In the genomic region with DNA sequence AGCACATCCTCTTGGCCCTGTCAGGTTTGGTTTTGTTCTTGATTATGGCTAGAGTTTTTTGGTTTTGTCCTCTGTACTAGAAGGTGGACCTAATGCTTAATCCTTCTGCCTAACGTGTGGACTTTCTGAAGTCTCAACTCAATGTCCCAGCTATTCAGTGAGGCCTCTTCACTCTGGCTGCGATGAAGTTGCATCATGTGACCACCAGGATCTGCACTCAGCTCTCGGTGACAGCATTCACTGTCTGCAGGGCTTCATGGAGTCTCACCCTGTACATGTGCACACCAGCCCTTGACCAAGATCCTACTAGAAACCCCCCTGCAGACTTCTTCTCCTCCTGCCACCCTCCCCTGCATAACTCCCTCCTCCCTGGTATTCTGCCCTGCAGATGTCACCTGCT, we compare ENCODE assay signal across 3 cellular contexts.
A peak's percentile ranks its signal among the peaks of the same experiment; 100 is the strongest.
TF ChIP-seq lines count a peak whose summit lies in the region.

No MANE protein-coding gene starts in this region.

TF ChIP-seq in HCT116, 20 proteins besides CTCF, POLR2A, EP300 and RAD21:
- TF ChIP-seq SIN3A (IDR thresholded peaks at IDR 0.05; ENCODE audit: low read depth), result no peak
- TF ChIP-seq, protein P1, sequence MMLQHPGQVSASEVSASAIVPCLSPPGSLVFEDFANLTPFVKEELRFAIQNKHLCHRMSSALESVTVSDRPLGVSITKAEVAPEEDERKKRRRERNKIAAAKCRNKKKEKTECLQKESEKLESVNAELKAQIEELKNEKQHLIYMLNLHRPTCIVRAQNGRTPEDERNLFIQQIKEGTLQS (IDR thresholded peaks at IDR 0.05), result no peak
- no peak for TF ChIP-seq CEBPB (IDR thresholded peaks at IDR 0.05; ENCODE audit: low read depth)
- TF ChIP-seq FOSL1 (IDR thresholded peaks at IDR 0.05; ENCODE audit: low read depth), result no peak
- TF ChIP-seq SP1 (IDR thresholded peaks at IDR 0.05; ENCODE audit: low read depth), result no peak
- no peak for TF ChIP-seq EGR1 (IDR thresholded peaks at IDR 0.05; ENCODE audit: low read depth)
- no peak for TF ChIP-seq TCF7L2 (IDR thresholded peaks at IDR 0.05; ENCODE audit: borderline replicate concordance, extremely low read depth, insufficient read depth, insufficient read length)
- TF ChIP-seq YY1 (IDR thresholded peaks at IDR 0.05; ENCODE audit: extremely low read depth, insufficient replicate concordance, low read depth, low read length), result no peak
- no peak for TF ChIP-seq EZH2 (IDR thresholded peaks at IDR 0.05)
- no peak for TF ChIP-seq ZBTB33 (IDR thresholded peaks at IDR 0.05; ENCODE audit: extremely low read depth, insufficient replicate concordance, low read length)
- TF ChIP-seq MAX (IDR thresholded peaks at IDR 0.05), result no peak
- TF ChIP-seq JUND (IDR thresholded peaks at IDR 0.05), result no peak
- no peak for TF ChIP-seq SRF (IDR thresholded peaks at IDR 0.05; ENCODE audit: low read depth)
- TF ChIP-seq ZNF274 (IDR thresholded peaks at IDR 0.05; ENCODE audit: low read depth, low read length), result no peak
- no peak for TF ChIP-seq POLR2AphosphoS5 (IDR thresholded peaks at IDR 0.05; ENCODE audit: low read depth, low read length)
- TF ChIP-seq ELF1 (IDR thresholded peaks at IDR 0.05; ENCODE audit: borderline replicate concordance, low read depth), result no peak

TF ChIP-seq in Ishikawa, 13 proteins besides CTCF, POLR2A, EP300 and RAD21:
- TF ChIP-seq, protein P2, sequence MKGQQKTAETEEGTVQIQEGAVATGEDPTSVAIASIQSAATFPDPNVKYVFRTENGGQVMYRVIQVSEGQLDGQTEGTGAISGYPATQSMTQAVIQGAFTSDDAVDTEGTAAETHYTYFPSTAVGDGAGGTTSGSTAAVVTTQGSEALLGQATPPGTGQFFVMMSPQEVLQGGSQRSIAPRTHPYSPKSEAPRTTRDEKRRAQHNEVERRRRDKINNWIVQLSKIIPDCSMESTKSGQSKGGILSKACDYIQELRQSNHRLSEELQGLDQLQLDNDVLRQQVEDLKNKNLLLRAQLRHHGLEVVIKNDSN (IDR thresholded peaks at IDR 0.05), result peak; percentile 24
- TF ChIP-seq MAX (IDR thresholded peaks at IDR 0.05) (no peak), CEBPB (IDR thresholded peaks at IDR 0.05) (no peak), YY1 (IDR thresholded peaks at IDR 0.05; ENCODE audit: low read depth) (no peak), TEAD4 (IDR thresholded peaks at IDR 0.05) (no peak)

TF ChIP-seq in K562, 482 proteins besides CTCF, POLR2A, EP300 and RAD21:
- TF ChIP-seq ZNF75A (CRISPR knock-in tag; IDR thresholded peaks at IDR 0.05) (no peak), TFE3 (CRISPR knock-in tag; IDR thresholded peaks at IDR 0.05) (peak; percentile 48; the same call in 1 of the 2 replicates), E2F3 (CRISPR knock-in tag; IDR thresholded peaks at IDR 0.05) (no peak)
